ENCODE assay signal across 7 cellular contexts in genomic region chr11:111878385-111878765, GRCh38. TPM values are rescaled to one million over a fixed set of nuclear protein-coding genes. Genes with fewer than 3 reads are reported as not detected.
DNase-seq lines count a peak whose midpoint lies in the region; ATAC-seq and TF ChIP-seq lines count a peak whose summit lies in the region.
"Had no signal": no experiment of that assay in that cellular context is flagged by ENCODE, and none has a peak within 500 bp of the region (broad histone marks: within the 10 kb centered on the region; RNA-seq: fewer than 3 reads in every experiment).

No MANE protein-coding gene starts in this region.

- ATAC-seq in GM18498 (IDR thresholded peaks at IDR 0.05; ENCODE audit: unreplicated experiment) (no peak), GM18873 (IDR thresholded peaks at IDR 0.05; ENCODE audit: low FRiP score, unreplicated experiment) (no peak)

- H3K27me3 ChIP-seq in H7 (ENCODE audit: control insufficient read depth, insufficient read depth, low read length), result no peaks in the 10 kb centered on the region
- H3K27me3 ChIP-seq in kidney epithelial cell (ENCODE audit: control insufficient read depth, insufficient read depth, low read length), result no peaks in the 10 kb centered on the region

- H3K36me3 ChIP-seq in H7 (replicated peaks; ENCODE audit: control insufficient read depth, insufficient read depth, low read length) (no peaks in the 10 kb centered on the region), kidney epithelial cell (ENCODE audit: control insufficient read depth, insufficient read depth, low read length) (no peaks in the 10 kb centered on the region)

- H3K4me3 ChIP-seq in H7 (ENCODE audit: insufficient read depth, low read depth, low read length), result peak overlapping the region; percentile 66
- H3K4me3 ChIP-seq in kidney epithelial cell (ENCODE audit: low read depth, low read length), result peak overlapping the region; percentile 75

- peak; percentile 8 for DNase-seq in AG08396 (ENCODE audit: low spot score)
- DNase-seq in H7, result no peak
- peak; percentile 56 for DNase-seq in SW480 (ENCODE audit: low spot score)
- DNase-seq in kidney epithelial cell (ENCODE audit: low read depth), result no peak

- TF ChIP-seq CTCF in kidney epithelial cell (IDR thresholded peaks at IDR 0.05; ENCODE audit: insufficient read depth, low read length, poor library complexity, severe bottlenecking), result no peak

RNA-seq across cellular contexts. Expression of gene FDXACB1, which starts 0.6 kb away (rescaled TPM):
- 3.8 and 4.1 TPM in 2 replicates for total RNA-seq in H7 (2014; rRNA removed; shearing (Covaris generic))
- 2.7 and 3.7 TPM in 2 replicates for total RNA-seq in kidney epithelial cell

RNA-seq across cellular contexts. Expression of gene CFAP68, which starts 1.0 kb away (rescaled TPM):
- 8.7 and 10.7 TPM in 2 replicates for total RNA-seq in H7 (2014; rRNA removed; shearing (Covaris generic))
- total RNA-seq in kidney epithelial cell, result 16.8 and 24.8 TPM in 2 replicates

RNA-seq across cellular contexts. Expression of gene ALG9, which starts 7.0 kb away (rescaled TPM):
- 17.4 and 23.3 TPM in 2 replicates for total RNA-seq in H7 (2014; rRNA removed; shearing (Covaris generic))
- total RNA-seq in kidney epithelial cell, result 33.8 and 43.7 TPM in 2 replicates

RNA-seq across cellular contexts. Expression of gene CRYAB, which starts 33.2 kb away (rescaled TPM):
- total RNA-seq in H7 (2014; rRNA removed; shearing (Covaris generic)), result 0.44 and 1.5 TPM in 2 replicates
- total RNA-seq in kidney epithelial cell, result 23.9 and 43.5 TPM in 2 replicates

RNA-seq across cellular contexts. Expression of gene HSPB2, which starts 34.2 kb away (rescaled TPM):
- 0.18 TPM in 1 of 2 replicates, not detected in the other for total RNA-seq in H7 (2014; rRNA removed; shearing (Covaris generic))
- total RNA-seq in kidney epithelial cell, result 0.21 and 0.62 TPM in 2 replicates
- total RNA-seq: M059J had no signal

Comparison
In these comparisons a context has a peak if more than half of its experiments do, and no peak if none do; other contexts are left out.
1. DNase-seq: peak in AG08396 (single experiment) and SW480 (single experiment); none in H7 (single experiment) and kidney epithelial cell (single experiment).